1 cellular context compared by ENCODE assay signal in genomic region chr1:200896571-200897187, GRCh38.
TF ChIP-seq lines count a peak whose summit lies in the region.

No MANE protein-coding gene starts in this region.

TF ChIP-seq in HepG2, 621 proteins besides CTCF, POLR2A, EP300 and RAD21 (continued from another document and continues in another):
- TF ChIP-seq, protein P1, sequence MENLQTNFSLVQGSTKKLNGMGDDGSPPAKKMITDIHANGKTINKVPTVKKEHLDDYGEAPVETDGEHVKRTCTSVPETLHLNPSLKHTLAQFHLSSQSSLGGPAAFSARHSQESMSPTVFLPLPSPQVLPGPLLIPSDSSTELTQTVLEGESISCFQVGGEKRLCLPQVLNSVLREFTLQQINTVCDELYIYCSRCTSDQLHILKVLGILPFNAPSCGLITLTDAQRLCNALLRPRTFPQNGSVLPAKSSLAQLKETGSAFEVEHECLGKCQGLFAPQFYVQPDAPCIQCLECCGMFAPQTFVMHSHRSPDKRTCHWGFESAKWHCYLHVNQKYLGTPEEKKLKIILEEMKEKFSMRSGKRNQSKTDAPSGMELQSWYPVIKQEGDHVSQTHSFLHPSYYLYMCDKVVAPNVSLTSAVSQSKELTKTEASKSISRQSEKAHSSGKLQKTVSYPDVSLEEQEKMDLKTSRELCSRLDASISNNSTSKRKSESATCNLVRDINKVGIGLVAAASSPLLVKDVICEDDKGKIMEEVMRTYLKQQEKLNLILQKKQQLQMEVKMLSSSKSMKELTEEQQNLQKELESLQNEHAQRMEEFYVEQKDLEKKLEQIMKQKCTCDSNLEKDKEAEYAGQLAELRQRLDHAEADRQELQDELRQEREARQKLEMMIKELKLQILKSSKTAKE (CRISPR knock-in tag; IDR thresholded peaks at IDR 0.05; ENCODE audit: borderline replicate concordance), result peak; percentile 97
- TF ChIP-seq ZNF121 (CRISPR knock-in tag; IDR thresholded peaks at IDR 0.05) (peak; percentile 78; the same call in 1 of the 2 replicates), HNRNPLL (IDR thresholded peaks at IDR 0.05; ENCODE audit: low read depth, low read length, poor library complexity, severe bottlenecking) (peak; percentile 14), ZNF703 (CRISPR knock-in tag; IDR thresholded peaks at IDR 0.05; ENCODE audit: borderline replicate concordance) (no peak), ZFP91 (CRISPR knock-in tag; IDR thresholded peaks at IDR 0.05; ENCODE audit: borderline replicate concordance) (peak; percentile 74), ARHGAP35 (CRISPR knock-in tag; IDR thresholded peaks at IDR 0.05; ENCODE audit: borderline replicate concordance) (no peak), PHB2 (IDR thresholded peaks at IDR 0.05; ENCODE audit: partially characterized antibody) (no peak), GFI1 (CRISPR knock-in tag; IDR thresholded peaks at IDR 0.05; ENCODE audit: borderline replicate concordance) (peak; percentile 75), PRPF4 (IDR thresholded peaks at IDR 0.05; ENCODE audit: low read depth, low read length, poor library complexity, severe bottlenecking) (no peak), ZNF12 (CRISPR knock-in tag; IDR thresholded peaks at IDR 0.05) (peak; percentile 60; the same call in 1 of the 2 replicates), ISX (CRISPR knock-in tag; conservative IDR thresholded peaks at IDR 0.05) (no peak), GABPB1 (CRISPR knock-in tag; IDR thresholded peaks at IDR 0.05) (peak; percentile 63), NFKB2 (CRISPR knock-in tag; IDR thresholded peaks at IDR 0.05; ENCODE audit: borderline replicate concordance) (no peak), NFYB (CRISPR knock-in tag; IDR thresholded peaks at IDR 0.05) (peak; percentile 32; the same call in 1 of the 2 replicates), ELF4 (CRISPR knock-in tag; IDR thresholded peaks at IDR 0.05; ENCODE audit: borderline replicate concordance) (no peak), SP5 (CRISPR knock-in tag; IDR thresholded peaks at IDR 0.05; ENCODE audit: borderline replicate concordance, low read depth) (peak; percentile 98), GATA4 (IDR thresholded peaks at IDR 0.05; ENCODE audit: borderline replicate concordance, low read depth) (0 out of 2 replicates have a peak, but pooled peaks have one; percentile 43), TARDBP (CRISPR knock-in tag; IDR thresholded peaks at IDR 0.05) (peak; percentile 90), HDAC1 (CRISPR knock-in tag; IDR thresholded peaks at IDR 0.05) (peak; percentile 92), ISL2 (CRISPR knock-in tag; IDR thresholded peaks at IDR 0.05) (peak; percentile 72; the same call in 1 of the 2 replicates), PCBP1 (IDR thresholded peaks at IDR 0.05; ENCODE audit: borderline replicate concordance, low read depth, low read length) (peak; percentile 79; the same call in 1 of the 2 replicates), REPIN1 (CRISPR knock-in tag; IDR thresholded peaks at IDR 0.05; ENCODE audit: borderline replicate concordance, low read depth) (peak; percentile 81), RERE (CRISPR knock-in tag; IDR thresholded peaks at IDR 0.05; ENCODE audit: low read depth) (peak; percentile 67; the same call in 1 of the 2 replicates), ZNF782 (CRISPR knock-in tag; IDR thresholded peaks at IDR 0.05; ENCODE audit: borderline replicate concordance) (no peak; the same call in 1 of the 2 replicates), LBX2 (CRISPR knock-in tag; IDR thresholded peaks at IDR 0.05; ENCODE audit: borderline replicate concordance) (no peak), ZNF720 (CRISPR knock-in tag; IDR thresholded peaks at IDR 0.05) (no peak), NCOR1 (IDR thresholded peaks at IDR 0.05; ENCODE audit: borderline replicate concordance, low read length) (peak; percentile 89), PAWR (CRISPR knock-in tag; IDR thresholded peaks at IDR 0.05; ENCODE audit: borderline replicate concordance) (no peak), ERF (CRISPR knock-in tag; IDR thresholded peaks at IDR 0.05) (peak; percentile 86), HOXA3 (CRISPR knock-in tag; IDR thresholded peaks at IDR 0.05) (peak; percentile 81), NONO (IDR thresholded peaks at IDR 0.05) (no peak), NONO (CRISPR knock-in tag; conservative IDR thresholded peaks at IDR 0.05) (peak; percentile 94), SMAD9 (CRISPR knock-in tag; IDR thresholded peaks at IDR 0.05) (0 out of 2 replicates have a peak, but pooled peaks have one; percentile 68), ZNF33B (CRISPR knock-in tag; IDR thresholded peaks at IDR 0.05) (no peak), SOX13 (IDR thresholded peaks at IDR 0.05) (0 out of 2 replicates have a peak, but pooled peaks have one; percentile 23), SOX13 (CRISPR knock-in tag; conservative IDR thresholded peaks at IDR 0.05 in 1 of 2, IDR thresholded peaks at IDR 0.05 in 1 of 2) (peak in 1 of 2 experiments; percentile 90; a peak in 2 of 4 replicates), STAG1 (CRISPR knock-in tag; IDR thresholded peaks at IDR 0.05) (0 out of 2 replicates have a peak, but pooled peaks have one; percentile 3), ZNF331 (CRISPR knock-in tag; IDR thresholded peaks at IDR 0.05) (peak; percentile 88; the same call in 1 of the 2 replicates), ZNF619 (CRISPR knock-in tag; IDR thresholded peaks at IDR 0.05) (no peak), REST (IDR thresholded peaks at IDR 0.05; ENCODE audit: borderline replicate concordance in 1 of 2, low read depth in 1 of 2, low read length in 2 of 2) (peak in 1 of 2 experiments; percentile 45; a peak in 1 of 4 replicates), SOX6 (IDR thresholded peaks at IDR 0.05) (no peak), SOX6 (CRISPR knock-in tag; IDR thresholded peaks at IDR 0.05) (peak; percentile 93), RAD51 (IDR thresholded peaks at IDR 0.05; ENCODE audit: borderline replicate concordance) (no peak), ARNTL (CRISPR knock-in tag; IDR thresholded peaks at IDR 0.05) (no peak), YY1 (IDR thresholded peaks at IDR 0.05; ENCODE audit: insufficient read depth, insufficient replicate concordance, low read depth, low read length) (peak; percentile 41), ZNF432 (CRISPR knock-in tag; IDR thresholded peaks at IDR 0.05; ENCODE audit: borderline replicate concordance) (no peak), ARID5B (CRISPR knock-in tag; IDR thresholded peaks at IDR 0.05) (peak; percentile 97), BRD4 (CRISPR knock-in tag; IDR thresholded peaks at IDR 0.05) (peak; percentile 60; the same call in 1 of the 2 replicates), KLF12 (CRISPR knock-in tag; IDR thresholded peaks at IDR 0.05; ENCODE audit: borderline replicate concordance) (peak; percentile 81; the same call in 1 of the 2 replicates)
- TF ChIP-seq, protein P2, sequence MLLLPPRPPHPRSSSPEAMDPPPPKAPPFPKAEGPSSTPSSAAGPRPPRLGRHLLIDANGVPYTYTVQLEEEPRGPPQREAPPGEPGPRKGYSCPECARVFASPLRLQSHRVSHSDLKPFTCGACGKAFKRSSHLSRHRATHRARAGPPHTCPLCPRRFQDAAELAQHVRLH (CRISPR knock-in tag; IDR thresholded peaks at IDR 0.05; ENCODE audit: borderline replicate concordance, low read depth), result peak; percentile 41; the same call in 1 of the 2 replicates
